1 cellular context compared by ENCODE assay signal in genomic region chr17:58249270-58250133, GRCh38.
TF ChIP-seq lines count a peak whose summit lies in the region.

No MANE protein-coding gene starts in this region.

TF ChIP-seq in SK-N-SH, 30 proteins besides CTCF, POLR2A, EP300 and RAD21 (continued from another document):
- peak; percentile 56 for TF ChIP-seq USF2 (IDR thresholded peaks at IDR 0.05; ENCODE audit: borderline replicate concordance, low read depth, low read length)
- no peak for TF ChIP-seq ELF1 (IDR thresholded peaks at IDR 0.05)
- TF ChIP-seq RFX5 (IDR thresholded peaks at IDR 0.05; ENCODE audit: low read length) = no peak
TF ChIP-seq in SK-N-SH: peak in this region for 6.
